In the genomic region with DNA sequence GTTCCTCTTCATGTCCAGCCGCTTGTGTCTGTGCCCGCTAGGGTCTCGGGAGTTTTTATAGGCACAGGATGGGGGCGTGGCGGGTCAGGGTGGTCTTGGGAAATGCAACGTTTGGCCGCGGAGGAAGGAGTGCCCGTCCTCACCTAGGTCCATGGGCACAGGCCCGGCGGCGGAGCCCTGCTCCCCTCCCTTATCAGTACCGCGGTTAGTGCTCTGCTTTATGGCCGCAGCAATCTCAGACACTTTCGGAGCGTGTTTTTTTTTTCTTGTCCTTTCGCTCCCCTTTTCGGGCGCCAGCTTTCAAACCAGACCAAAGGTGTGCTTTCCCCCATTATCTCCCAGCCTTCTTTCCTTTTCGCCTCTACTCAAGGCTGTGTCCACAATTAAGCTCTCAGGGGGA, we compare ENCODE assay signal across 8 cellular contexts.
DNase-seq lines count a peak whose midpoint lies in the region; ATAC-seq and TF ChIP-seq lines count a peak whose summit lies in the region.
"Not testable (repeated sequence)": the region's sequence is repeated elsewhere in the genome, so short reads cannot be mapped to it uniquely, and the experiment has no call there.

No MANE protein-coding gene starts in this region.

- not testable (repeated sequence) for H3K4me1 ChIP-seq in HUES6 (ENCODE audit: control insufficient read depth, insufficient read depth, low read length); upper lobe of right lung

- H3K4me1 Mint-ChIP-seq in WTC11, brain, nephron progenitor cell: not testable (repeated sequence)

- peaks cover 89% of the 10 kb centered on the region for H3K27me3 Mint-ChIP-seq in WTC11 (ENCODE audit: low read depth)
- peaks cover 72% of the 10 kb centered on the region for H3K27me3 Mint-ChIP-seq in brain
- H3K27me3 Mint-ChIP-seq in nephron progenitor cell (ENCODE audit: low read depth, poor library complexity), result peaks cover 59% of the 10 kb centered on the region

- not testable (repeated sequence) for H3K9me3 Mint-ChIP-seq in WTC11, brain
- H3K9me3 Mint-ChIP-seq in nephron progenitor cell, result peaks cover 26% of the 10 kb centered on the region

- H3K36me3 ChIP-seq in H7 (replicated peaks; ENCODE audit: control insufficient read depth, insufficient read depth, low read length); HUES6 (ENCODE audit: control insufficient read depth, insufficient read depth, low read length); upper lobe of right lung: not testable (repeated sequence)

- H3K4me3 Mint-ChIP-seq in WTC11, result peak overlapping the region; percentile 79
- peak overlapping the region; percentile 61 to 80 (median 77) for H3K4me3 Mint-ChIP-seq in brain
- peak overlapping the region; percentile 42 for H3K4me3 Mint-ChIP-seq in nephron progenitor cell

- not testable (repeated sequence) for H3K9me3 ChIP-seq in HUES6 (ENCODE audit: control insufficient read depth, insufficient read depth, low read depth, low read length); upper lobe of right lung

- not testable (repeated sequence) for H3K9ac ChIP-seq in HUES6 (ENCODE audit: low read length)

- H3K4me3 ChIP-seq in H7 (ENCODE audit: insufficient read depth, low read depth, low read length), result peak overlapping the region; percentile 20; the same call in 1 of the 2 replicates
- H3K4me3 ChIP-seq in HUES6 (ENCODE audit: low read depth, low read length), result peak overlapping the region; percentile 41
- peak overlapping the region; percentile 20 for H3K4me3 ChIP-seq in iPS-11a (ENCODE audit: low read depth, low read length)
- peak overlapping the region; percentile 13 for H3K4me3 ChIP-seq in skeletal muscle cell (ENCODE audit: low read depth, low read length)
- H3K4me3 ChIP-seq in upper lobe of right lung, result not testable (repeated sequence)

- not testable (repeated sequence) for H3K36me3 Mint-ChIP-seq in WTC11; brain; nephron progenitor cell (ENCODE audit: low read depth)

- CTCF ChIA-PET in WTC11 (lab: Charles Lee), result not testable (repeated sequence)

- POLR2A ChIA-PET in WTC11 (lab: Charles Lee), result not testable (repeated sequence)

- intact Hi-C loops in upper lobe of right lung (cut with DNase I), result not testable (repeated sequence)

- not testable (repeated sequence) for DNase-seq in H7; WTC11 (ENCODE audit: low spot score); nephron progenitor cell; skeletal muscle cell (ENCODE audit: low read depth); upper lobe of right lung

- peaks cover 15% of the 10 kb centered on the region for H3K27me3 ChIP-seq in H7 (ENCODE audit: control insufficient read depth, insufficient read depth, low read length)
- H3K27me3 ChIP-seq in HUES6 (ENCODE audit: control insufficient read depth, insufficient read depth, low read length), result peaks cover 53% of the 10 kb centered on the region
- not testable (repeated sequence) for H3K27me3 ChIP-seq in upper lobe of right lung

- TF ChIP-seq CTCF in WTC11 (IDR thresholded peaks at IDR 0.05); brain (conservative IDR thresholded peaks at IDR 0.05); nephron progenitor cell (IDR thresholded peaks at IDR 0.05); upper lobe of right lung (IDR thresholded peaks at IDR 0.05): not testable (repeated sequence)

- not testable (repeated sequence) for H3K27ac ChIP-seq in HUES6 (ENCODE audit: low read depth, low read length); upper lobe of right lung

- peak; percentile 47 for ATAC-seq in WTC11
- ATAC-seq in upper lobe of right lung, result peak; percentile 29

- H3K27ac Mint-ChIP-seq in WTC11, brain, nephron progenitor cell: not testable (repeated sequence)
